ENCODE assay signal across 17 cellular contexts in genomic region chr17:48110722-48111121, GRCh38. TPM values are rescaled to one million over a fixed set of nuclear protein-coding genes. Genes with fewer than 3 reads are reported as not detected.
A peak's percentile ranks its signal among the peaks of the same experiment; 100 is the strongest.
DNase-seq lines count a peak whose midpoint lies in the region; ATAC-seq and TF ChIP-seq lines count a peak whose summit lies in the region.
"Had no signal": no experiment of that assay in that cellular context is flagged by ENCODE, and none has a peak within 500 bp of the region (broad histone marks: within the 10 kb centered on the region; RNA-seq: fewer than 3 reads in every experiment).

No MANE protein-coding gene starts in this region.

- TF ChIP-seq CTCF in NB4 (IDR thresholded peaks at IDR 0.05; ENCODE audit: low read depth, low read length) (no peak), breast epithelium (IDR thresholded peaks at IDR 0.05) (no peak), spleen (IDR thresholded peaks at IDR 0.05 in 8 of 11, conservative IDR thresholded peaks at IDR 0.05 in 3 of 11) (no peak), GM20000 (IDR thresholded peaks at IDR 0.05; ENCODE audit: extremely low read depth, missing control alignments) (no peak)

- H3K27ac Mint-ChIP-seq in activated T-cell treated with anti-CD3 and anti-CD28 coated beads, Interleukin-2, amount 50 U/mL, for 72 hours, result peak overlapping the region; percentile 79

- H3K27ac ChIP-seq in breast epithelium (peak overlapping the region; percentile 46 to 66), spleen (peak overlapping the region in 7 of 8 donors; percentile 77 to 93 (median 90))
- H3K27ac ChIP-seq: foreskin keratinocyte, KMS-11, ovary had no signal

- ATAC-seq in activated T-cell treated with anti-CD3 and anti-CD28 coated beads, Interleukin-2, amount 50 U/mL, for 72 hours (replicated peaks in 1 of 2), result no peak
- ATAC-seq: activated CD4-positive, CD25-positive, alpha-beta regulatory T cell treated with anti-CD3 and anti-CD28 coated beads, Interleukin-2, amount 50 U/mL, for 24 hours; foreskin keratinocyte had no signal

- H3K4me3 ChIP-seq in NB4 (ENCODE audit: low read depth, low read length), result peak overlapping the region; percentile 32
- H3K4me3 ChIP-seq in breast epithelium, result peak overlapping the region in 1 of 3 donors; percentile 10
- peak overlapping the region in 1 of 8 donors; percentile 35 for H3K4me3 ChIP-seq in spleen
- H3K4me3 ChIP-seq: HAP-1, ovary had no signal

- H3K4me1 ChIP-seq in breast epithelium, result no peaks in the 10 kb centered on the region
- H3K4me1 ChIP-seq in spleen, result peaks cover 30 to 86% (median 71%) of the 10 kb centered on the region in 6 donors
- H3K4me1 ChIP-seq: foreskin keratinocyte had no signal

- intact Hi-C loops in breast epithelium (cut with DNase I; ENCODE audit: low total_unique reads), result no loop called here
- intact Hi-C loops in spleen (cut with DNase I; ENCODE audit: low total_unique reads), result no loop called here

- peaks cover 4 to 22% of the 10 kb centered on the region in 2 donors for H3K36me3 Mint-ChIP-seq in activated T-cell treated with anti-CD3 and anti-CD28 coated beads, Interleukin-2, amount 50 U/mL, for 72 hours (ENCODE audit: insufficient read depth in 2 of 2)

- no peaks in the 10 kb centered on the region for H3K27me3 Mint-ChIP-seq in activated T-cell treated with anti-CD3 and anti-CD28 coated beads, Interleukin-2, amount 50 U/mL, for 72 hours (ENCODE audit: low read depth)

- H3K4me1 Mint-ChIP-seq in activated T-cell treated with anti-CD3 and anti-CD28 coated beads, Interleukin-2, amount 50 U/mL, for 72 hours (ENCODE audit: low read depth), result peaks cover 71% of the 10 kb centered on the region

- peak overlapping the region; percentile 66 to 99 for H3K4me3 Mint-ChIP-seq in activated T-cell treated with anti-CD3 and anti-CD28 coated beads, Interleukin-2, amount 50 U/mL, for 72 hours

- no peaks in the 10 kb centered on the region for H3K27me3 ChIP-seq in breast epithelium
- H3K27me3 ChIP-seq in spleen (replicated peaks in 1 of 7), result no peaks in the 10 kb centered on the region
- H3K27me3 ChIP-seq: foreskin keratinocyte, ovary had no signal

- DNase-seq in activated T-cell treated with anti-CD3 and anti-CD28 coated beads, Interleukin-2, amount 50 U/mL, for 72 hours, result no peak
- no peak for DNase-seq in activated T-cell treated with anti-CD3 and anti-CD28 coated beads, Interleukin-2, amount 50 U/mL, for 1 hour
- DNase-seq in NB4 (ENCODE audit: low read depth) (peak; percentile 25), breast epithelium (ENCODE audit: low spot score in 2 of 2) (no peak), spleen (peak; percentile 47), germinal center (ENCODE audit: low spot score) (no peak), SKM-1 treated with dmso at 0.1 percent for 144 hours (lab: John Stamatoyannopoulos, UW; ENCODE audit: unreplicated experiment) (no peak), GM20000 (ENCODE audit: low spot score) (no peak)
- DNase-seq: activated effector memory CD4-positive, alpha-beta T cell treated with Interleukin-2 at 50 U/mL for 16 hours; foreskin keratinocyte; NCI-H1436 treated with DMSO at 0.1 percent for 48 hours; NCI-H446 treated with DMSO at 0.1 percent for 48 hours; OCI-M1; ovary had no signal

- no peaks in the 10 kb centered on the region for H3K36me3 ChIP-seq in breast epithelium
- peaks cover 0 to 30% (median 12%) of the 10 kb centered on the region in 6 donors for H3K36me3 ChIP-seq in spleen
- H3K36me3 ChIP-seq: ovary had no signal

- TF ChIP-seq POLR2A in NB4 (IDR thresholded peaks at IDR 0.05; ENCODE audit: extremely low read depth, insufficient read length) (no peak), breast epithelium (IDR thresholded peaks at IDR 0.05) (no peak), spleen (IDR thresholded peaks at IDR 0.05) (no peak)

- H3K9me3 Mint-ChIP-seq in activated T-cell treated with anti-CD3 and anti-CD28 coated beads, Interleukin-2, amount 50 U/mL, for 72 hours, result peaks cover 0 to 5% of the 10 kb centered on the region in 2 donors

- 51 to 63% (median 56%) methylated on average over 8 of the region's 8 CpGs for WGBS in spleen, 5 donors

- H3K9me3 ChIP-seq in breast epithelium (no peaks in the 10 kb centered on the region), spleen (no peaks in the 10 kb centered on the region)
- H3K9me3 ChIP-seq: HAP-1, ovary had no signal

RNA-seq across cellular contexts. Expression of gene SNX11, which starts 3.2 kb away (rescaled TPM):
- total RNA-seq in activated T-cell treated with anti-CD3 and anti-CD28 coated beads, Interleukin-2, amount 50 U/mL, for 72 hours, result 10 to 100 TPM; 30.5 to 30.6 TPM
- 10 to 100 TPM; 13.4 to 19.7 (median 14.2) TPM for total RNA-seq in breast epithelium
- 10 to 100 TPM; 31.8 to 45.4 (median 39.2) TPM for total RNA-seq in spleen
- polyA plus RNA-seq in spleen, result 10 to 100 TPM; 17.6 to 27.3 (median 26.3) TPM

RNA-seq across cellular contexts. Expression of gene CBX1, which starts 9.4 kb away (rescaled TPM):
- total RNA-seq in activated T-cell treated with anti-CD3 and anti-CD28 coated beads, Interleukin-2, amount 50 U/mL, for 72 hours, result 10 to 100 TPM; 47.0 to 62.3 TPM
- 10 to 100 TPM; 29.0 to 45.8 (median 45.2) TPM for total RNA-seq in breast epithelium
- 10 to 100 TPM; 21.6 to 36.2 (median 29.8) TPM for total RNA-seq in spleen
- 10 to 100 TPM; 19.6 to 29.8 (median 27.4) TPM for polyA plus RNA-seq in spleen

Comparison
In these comparisons a context has a peak if more than half of its experiments do, and no peak if none do; other contexts are left out.
1. DNase-seq: peak in NB4 (single experiment) and spleen (single experiment); none in activated T-cell treated with anti-CD3 and anti-CD28 coated beads, Interleukin-2, amount 50 U/mL, for 72 hours (0 of 2), activated T-cell treated with anti-CD3 and anti-CD28 coated beads, Interleukin-2, amount 50 U/mL, for 1 hour (single experiment), breast epithelium (0 of 2), germinal center (single experiment), SKM-1 treated with dmso at 0.1 percent for 144 hours (single experiment) and GM20000 (single experiment).